ENCODE assay signal across 8 cellular contexts in the genomic region with DNA sequence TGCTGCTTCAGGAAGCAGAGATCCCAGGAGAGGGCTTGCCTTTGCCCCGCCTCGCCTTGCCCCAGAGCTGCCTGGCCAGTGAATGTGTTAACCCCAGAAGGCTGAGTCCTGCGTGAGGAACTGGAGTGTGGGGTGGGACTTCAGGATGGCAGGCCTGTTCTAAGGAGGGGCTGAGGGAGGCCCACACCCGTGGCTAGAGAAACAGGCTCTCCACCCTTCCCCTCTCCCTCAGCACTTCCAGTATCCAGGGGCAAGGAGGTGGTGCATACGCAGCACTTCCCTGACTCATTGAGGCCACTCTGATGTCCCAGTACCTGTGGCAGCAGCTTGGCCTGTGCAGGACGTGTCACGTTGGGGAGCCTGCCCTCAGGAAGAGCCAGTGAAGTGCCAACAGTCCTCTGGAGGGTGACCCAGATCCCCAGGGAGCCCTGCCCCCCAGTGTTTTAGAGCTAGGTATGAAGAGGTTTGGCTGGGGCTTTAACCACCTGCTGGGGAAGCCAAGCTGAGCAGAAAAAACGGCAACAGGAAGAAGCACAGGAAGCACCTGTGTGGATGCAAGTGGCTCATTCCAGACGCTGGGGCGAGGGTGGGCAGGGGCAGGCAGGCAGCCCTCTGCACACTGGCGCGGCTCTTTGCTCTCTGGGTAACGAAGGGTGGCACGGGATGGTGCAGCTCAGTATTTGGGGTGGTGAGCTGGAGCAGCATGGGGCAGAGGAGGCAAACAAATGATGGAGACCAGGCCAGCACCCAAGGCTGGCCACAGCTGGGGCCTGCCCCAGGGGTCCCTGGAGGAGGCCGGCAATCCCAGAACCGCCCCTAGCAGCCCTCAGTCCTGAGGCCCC. TPM values are rescaled to one million over a fixed set of nuclear protein-coding genes. Genes with fewer than 3 reads are reported as not detected.
DNase-seq lines count a peak whose midpoint lies in the region; ATAC-seq and TF ChIP-seq lines count a peak whose summit lies in the region.

No MANE protein-coding gene starts in this region.

- H3K4me3 ChIP-seq in SU-DHL-6 (ENCODE audit: insufficient read depth, low read length, poor library complexity, severe bottlenecking) = peak overlapping the region; percentile 35
- H3K4me3 ChIP-seq in esophagus squamous epithelium = no peak overlapping the region

- intact Hi-C loops in esophagus squamous epithelium (cut with DNase I) = no loop called here

- peak overlapping the region; percentile 60 for H3K9ac ChIP-seq in SU-DHL-6 (ENCODE audit: low read length)

- H3K27me3 ChIP-seq in SU-DHL-6 (ENCODE audit: low read length) = no peaks in the 10 kb centered on the region
- no peaks in the 10 kb centered on the region for H3K27me3 ChIP-seq in esophagus squamous epithelium

- peak; percentile 24 for DNase-seq in stimulated activated CD4-positive, alpha-beta T cell treated with anti-CD3 and anti-CD28 coated beads, Interleukin-4, amount 100 ng/mL, for 1 hour
- DNase-seq in stimulated activated CD4-positive, alpha-beta T cell treated with anti-CD3 and anti-CD28 coated beads, Interleukin-4, amount 100 ng/mL, for 4 hours = no peak
- no peak for DNase-seq in esophagus squamous epithelium (lab: John Stamatoyannopoulos, UW)
- DNase-seq in stimulated activated CD4-positive, alpha-beta T cell treated with anti-CD3 and anti-CD28 coated beads, Interleukin-15, amount 100 ng/mL, for 24 hours = no peak
- no peak for DNase-seq in NCI-H82 (lab: John Stamatoyannopoulos, UW)

- no peak for ATAC-seq in GM18517 (IDR thresholded peaks at IDR 0.05; ENCODE audit: unreplicated experiment)
- no peak for ATAC-seq in HG03095 (IDR thresholded peaks at IDR 0.05; ENCODE audit: unreplicated experiment)

- H3K27ac ChIP-seq in SU-DHL-6 (ENCODE audit: low read depth, low read length) (peak overlapping the region; percentile 95), esophagus squamous epithelium (peak overlapping the region; percentile 68 to 84 (median 76))

- H4K20me1 ChIP-seq in SU-DHL-6 (ENCODE audit: low read depth, low read length) = no peaks in the 10 kb centered on the region

- 51 to 62% methylated on average over 7 to 9 of the region's 16 CpGs for WGBS in esophagus squamous epithelium, 2 donors

- no peaks in the 10 kb centered on the region for H3K36me3 ChIP-seq in SU-DHL-6 (ENCODE audit: low read length)
- peaks cover 8 to 42% (median 20%) of the 10 kb centered on the region in 3 donors for H3K36me3 ChIP-seq in esophagus squamous epithelium

- no peak for TF ChIP-seq CTCF in SU-DHL-6 (IDR thresholded peaks at IDR 0.05; ENCODE audit: insufficient read depth, low read length, poor library complexity, severe bottlenecking)
- TF ChIP-seq CTCF in esophagus squamous epithelium (IDR thresholded peaks at IDR 0.05) = no peak

- peak overlapping the region; percentile 76 for H3K4me2 ChIP-seq in SU-DHL-6 (ENCODE audit: low read depth, low read length, poor library complexity, severe bottlenecking)

- TF ChIP-seq POLR2A in esophagus squamous epithelium (IDR thresholded peaks at IDR 0.05) = no peak

- H3K9me3 ChIP-seq in SU-DHL-6 (ENCODE audit: insufficient read depth, low read length) (no peaks in the 10 kb centered on the region), esophagus squamous epithelium (no peaks in the 10 kb centered on the region)

- H3K9me2 ChIP-seq in SU-DHL-6 (replicated peaks; ENCODE audit: insufficient read depth, low read length) = no peaks in the 10 kb centered on the region

- peaks cover 32 to 68% (median 46%) of the 10 kb centered on the region in 3 donors for H3K4me1 ChIP-seq in esophagus squamous epithelium

- peaks cover 32% of the 10 kb centered on the region for H3F3A ChIP-seq in SU-DHL-6 (ENCODE audit: insufficient read depth)

- no peak overlapping the region for H2AFZ ChIP-seq in SU-DHL-6 (ENCODE audit: low read depth, low read length, severe bottlenecking)

- peaks cover 16% of the 10 kb centered on the region for H3K79me2 ChIP-seq in SU-DHL-6 (ENCODE audit: insufficient read depth, low read length)

RNA-seq across cellular contexts. Expression of gene CTCF, which starts 14.7 kb away (rescaled TPM):
- 10 to 100 TPM; 29.9 to 35.5 (median 33.5) TPM for total RNA-seq in esophagus squamous epithelium

RNA-seq across cellular contexts. Expression of gene RIPOR1, which starts 19.0 kb away (rescaled TPM):
- total RNA-seq in esophagus squamous epithelium = 10 to 100 TPM in 3 of 4 donors, 1 to 10 TPM in 1; 6.6 to 24.0 (median 15.6) TPM
